ENCODE assay signal across 1 cellular context in the genomic region with DNA sequence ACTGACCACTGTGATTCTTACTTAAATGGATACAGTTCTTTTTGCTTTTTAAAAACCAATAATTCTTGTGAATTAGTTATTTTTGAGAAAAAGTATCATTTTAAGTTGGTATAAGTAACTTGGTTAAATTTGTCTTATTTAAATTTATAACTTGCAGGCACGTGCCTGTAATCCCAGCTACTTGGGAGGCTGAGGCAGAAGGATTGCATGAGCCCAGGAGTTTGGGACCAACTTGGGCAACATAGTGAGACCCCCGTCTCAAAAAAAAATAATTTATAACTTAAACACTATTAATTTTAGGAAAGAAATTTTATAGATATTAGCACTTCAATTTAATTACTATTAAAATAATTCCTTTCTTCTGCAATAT.
A peak's percentile ranks its signal among the peaks of the same experiment; 100 is the strongest.
TF ChIP-seq lines count a peak whose summit lies in the region.

No MANE protein-coding gene starts in this region.

TF ChIP-seq in K562, 482 proteins besides CTCF, POLR2A, EP300 and RAD21:
- TF ChIP-seq ZNF217 (CRISPR knock-in tag; IDR thresholded peaks at IDR 0.05): no peak
- TF ChIP-seq, protein P1, sequence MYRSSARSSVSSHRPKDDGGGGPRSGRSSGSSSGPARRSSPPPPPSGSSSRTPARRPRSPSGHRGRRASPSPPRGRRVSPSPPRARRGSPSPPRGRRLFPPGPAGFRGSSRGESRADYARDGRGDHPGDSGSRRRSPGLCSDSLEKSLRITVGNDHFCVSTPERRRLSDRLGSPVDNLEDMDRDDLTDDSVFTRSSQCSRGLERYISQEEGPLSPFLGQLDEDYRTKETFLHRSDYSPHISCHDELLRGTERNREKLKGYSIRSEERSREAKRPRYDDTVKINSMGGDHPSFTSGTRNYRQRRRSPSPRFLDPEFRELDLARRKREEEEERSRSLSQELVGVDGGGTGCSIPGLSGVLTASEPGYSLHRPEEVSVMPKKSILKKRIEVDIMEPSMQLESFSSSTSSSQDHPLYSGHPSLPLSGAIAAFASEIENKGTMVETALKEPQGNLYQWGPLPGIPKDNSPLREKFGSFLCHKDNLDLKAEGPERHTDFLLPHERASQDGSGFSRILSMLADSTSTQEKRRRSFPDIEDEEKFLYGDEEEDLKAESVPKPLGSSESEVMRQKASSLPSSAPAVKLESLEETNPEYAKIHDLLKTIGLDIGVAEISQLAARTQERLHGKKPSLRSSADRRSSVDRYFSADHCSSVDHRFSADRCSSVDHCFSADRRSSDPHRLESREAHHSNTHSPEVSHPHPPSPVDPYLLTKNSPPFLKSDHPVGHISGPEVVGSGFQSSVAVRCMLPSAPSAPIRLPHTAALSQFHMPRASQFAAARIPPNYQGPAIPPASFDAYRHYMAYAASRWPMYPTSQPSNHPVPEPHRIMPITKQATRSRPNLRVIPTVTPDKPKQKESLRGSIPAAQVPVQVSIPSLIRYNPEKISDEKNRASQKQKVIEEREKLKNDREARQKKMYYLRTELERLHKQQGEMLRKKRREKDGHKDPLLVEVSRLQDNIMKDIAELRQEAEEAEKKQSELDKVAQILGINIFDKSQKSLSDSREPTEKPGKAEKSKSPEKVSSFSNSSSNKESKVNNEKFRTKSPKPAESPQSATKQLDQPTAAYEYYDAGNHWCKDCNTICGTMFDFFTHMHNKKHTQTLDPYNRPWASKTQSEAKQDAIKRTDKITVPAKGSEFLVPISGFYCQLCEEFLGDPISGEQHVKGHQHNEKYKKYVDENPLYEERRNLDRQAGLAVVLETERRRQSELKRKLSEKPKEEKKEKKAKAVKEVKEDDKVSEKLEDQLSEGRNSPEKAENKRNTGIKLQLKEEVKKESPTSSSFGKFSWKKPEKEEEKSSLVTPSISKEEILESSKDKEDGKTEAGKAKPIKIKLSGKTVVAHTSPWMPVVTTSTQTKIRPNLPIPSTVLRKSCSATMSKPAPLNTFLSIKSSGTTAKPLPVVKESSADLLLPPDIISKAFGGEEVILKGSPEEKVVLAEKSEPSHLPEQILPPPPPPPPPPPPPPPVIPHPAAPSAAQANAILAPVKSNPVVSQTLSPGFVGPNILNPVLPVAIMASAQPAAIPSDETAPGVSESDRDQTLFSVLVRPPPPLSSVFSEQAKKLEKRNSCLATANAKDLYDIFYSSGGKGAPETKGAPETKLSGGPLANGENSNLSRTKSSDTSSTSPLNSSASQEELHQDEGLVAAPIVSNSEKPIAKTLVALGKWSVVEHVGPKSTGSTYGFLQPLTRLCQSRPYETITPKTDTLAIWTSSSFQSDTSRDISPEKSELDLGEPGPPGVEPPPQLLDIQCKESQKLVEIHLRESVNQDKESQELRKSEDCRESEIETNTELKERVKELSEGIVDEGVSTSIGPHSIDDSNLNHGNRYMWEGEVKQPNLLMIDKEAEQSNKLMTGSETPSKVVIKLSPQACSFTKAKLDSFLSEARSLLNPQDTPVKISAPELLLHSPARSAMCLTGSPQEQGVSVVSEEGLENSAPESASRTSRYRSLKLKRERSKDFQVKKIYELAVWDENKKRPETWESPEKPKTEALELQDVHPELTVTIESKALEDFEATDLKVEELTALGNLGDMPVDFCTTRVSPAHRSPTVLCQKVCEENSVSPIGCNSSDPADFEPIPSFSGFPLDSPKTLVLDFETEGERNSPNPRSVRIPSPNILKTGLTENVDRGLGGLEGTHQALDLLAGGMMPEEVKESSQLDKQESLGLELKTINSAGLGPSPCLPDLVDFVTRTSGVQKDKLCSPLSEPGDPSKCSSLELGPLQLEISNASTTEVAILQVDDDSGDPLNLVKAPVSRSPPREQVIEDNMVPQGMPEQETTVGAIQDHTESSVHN (IDR thresholded peaks at IDR 0.05; ENCODE audit: borderline replicate concordance in 1 of 2, low read depth in 1 of 2): 0 out of 4 replicates have a peak, but pooled peaks of 1 of the 2 experiments have one; percentile 20
- TF ChIP-seq ZNF121 (CRISPR knock-in tag; conservative IDR thresholded peaks at IDR 0.05): peak; percentile 73; the same call in 1 of the 2 replicates
- TF ChIP-seq MYC (IDR thresholded peaks at IDR 0.05; ENCODE audit: low read depth, low read length): 0 out of 2 replicates have a peak, but pooled peaks have one; percentile 2
- TF ChIP-seq MYC (CRISPR knock-in tag; IDR thresholded peaks at IDR 0.05; ENCODE audit: borderline replicate concordance, low read depth): no peak
- peak; percentile 5; the same call in 1 of the 2 replicates for TF ChIP-seq RBFOX2 (IDR thresholded peaks at IDR 0.05; ENCODE audit: low read depth, low read length)
- TF ChIP-seq CCNT2 (IDR thresholded peaks at IDR 0.05; ENCODE audit: borderline replicate concordance, extremely low read depth, insufficient read length, low read depth, low read length): no peak
- TF ChIP-seq RBM25 (IDR thresholded peaks at IDR 0.05; ENCODE audit: low read depth, low read length, severe bottlenecking): peak; percentile 46
- peak; percentile 29; the same call in 1 of the 2 replicates for TF ChIP-seq EP400 (IDR thresholded peaks at IDR 0.05)
- TF ChIP-seq COPS2 (conservative IDR thresholded peaks at IDR 0.05): no peak
